ENCODE assay signal across 8 cellular contexts in the genomic region with DNA sequence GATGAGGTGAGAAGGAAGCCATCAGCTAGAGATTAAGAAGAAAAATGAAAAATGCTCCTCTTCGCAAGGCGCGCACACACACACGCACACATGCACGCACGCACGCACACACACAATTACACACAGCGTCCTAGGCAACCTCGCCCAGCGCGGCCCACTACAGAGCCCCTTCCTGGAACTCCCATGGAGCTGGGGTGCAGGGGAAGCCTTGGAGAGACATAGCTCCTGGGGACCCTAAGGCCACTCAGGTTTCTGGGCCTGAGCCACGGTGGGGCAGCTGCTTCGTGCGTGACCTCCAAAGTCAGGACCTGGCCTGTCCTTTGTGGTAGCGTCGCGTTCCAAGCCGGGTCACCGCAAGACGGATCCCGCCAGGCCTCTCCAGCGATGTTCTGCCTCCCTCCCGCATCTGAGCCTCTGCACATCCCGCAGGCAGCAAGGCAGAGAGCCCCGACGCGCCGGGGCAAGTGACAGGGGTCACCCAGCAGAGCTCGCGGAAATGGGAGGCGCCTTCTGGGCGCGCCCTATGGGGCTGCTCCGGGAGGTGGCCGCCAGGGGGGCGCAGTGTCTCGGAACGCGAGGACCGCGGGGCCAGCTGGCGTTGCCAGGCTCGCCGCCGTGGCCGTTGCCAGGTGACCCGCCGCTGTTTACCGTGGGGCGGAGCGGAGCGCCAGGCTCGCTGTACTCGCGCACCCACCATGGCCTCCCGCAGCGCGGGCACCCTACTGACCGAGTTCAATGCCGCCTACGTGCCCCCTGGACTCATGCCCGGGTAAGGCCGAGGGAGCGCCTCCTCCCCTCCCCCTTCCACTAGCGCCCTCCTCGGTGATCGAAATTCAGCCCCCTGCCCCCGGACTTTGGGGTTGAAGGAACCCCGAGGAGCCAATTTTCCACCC.
DNase-seq lines count a peak whose midpoint lies in the region; ATAC-seq and TF ChIP-seq lines count a peak whose summit lies in the region.

No MANE protein-coding gene starts in this region.

- H3K56ac ChIP-seq in H9 (ENCODE audit: insufficient read length, low read depth, low read length), result no peak overlapping the region

- H4K20me1 ChIP-seq in H9 (ENCODE audit: control insufficient read depth, insufficient read depth, insufficient read length) (no peaks in the 10 kb centered on the region), PC-9 (ENCODE audit: insufficient read depth) (no peaks in the 10 kb centered on the region)

- DNase-seq in H9, result peak; percentile 52
- DNase-seq in PC-9, result peak; percentile 51 to 86
- DNase-seq in T47D (ENCODE audit: low read depth in 1 of 2, low spot score in 1 of 2), result peak; percentile 34 to 55
- peak; percentile 66 for DNase-seq in left lobe of liver (ENCODE audit: low spot score)
- peak; percentile 62 for DNase-seq in stimulated activated naive CD8-positive, alpha-beta T cell treated with anti-CD3 and anti-CD28 coated beads, Interleukin-15, Interleukin-2, amounts not matched to agents 100 U/mL and 50 U/mL, for 24 hours
- DNase-seq in HEK293T (ENCODE audit: extremely low spot score), result no peak

- H3K27ac ChIP-seq in 22Rv1 (no peak overlapping the region), H9 (ENCODE audit: insufficient read length, low read depth, low read length) (no peak overlapping the region), PC-9 (no peak overlapping the region)

- no peak overlapping the region for H3K23ac ChIP-seq in H9 (ENCODE audit: insufficient read length, low read depth, low read length)

- no peak overlapping the region for H2BK20ac ChIP-seq in H9 (ENCODE audit: low read depth, low read length, poor library complexity, severe bottlenecking)

- H4K91ac ChIP-seq in H9 (ENCODE audit: insufficient read length, low read depth, low read length), result no peak overlapping the region

- H3K79me2 ChIP-seq in H9 (ENCODE audit: insufficient read depth, low read length), result no peaks in the 10 kb centered on the region
- H3K79me2 ChIP-seq in PC-9 (ENCODE audit: low read depth), result no peaks in the 10 kb centered on the region

- H3K23me2 ChIP-seq in H9 (ENCODE audit: insufficient read length, low read depth, low read length, poor library complexity, severe bottlenecking), result no peaks in the 10 kb centered on the region

- H3K4me2 ChIP-seq in H9 (ENCODE audit: insufficient read depth, insufficient read length, low read length) (no peak overlapping the region), PC-9 (peak overlapping the region; percentile 94)

- H3K27me3 ChIP-seq in H9 (ENCODE audit: insufficient read depth, low read length) (no peaks in the 10 kb centered on the region), PC-9 (ENCODE audit: insufficient read depth, low read depth) (peaks cover 50% of the 10 kb centered on the region)

- POLR2A ChIA-PET in PC-9 (lab: Charles Lee; ENCODE audit: unreplicated experiment), result interaction anchor here (0.6 kb wide), 2 partner anchors 379 to 488 kb away, joined by 3 to 7 read pairs; no protein-coding TSS in a partner anchor
- POLR2A ChIA-PET in HEK293T (lab: Yijun Ruan, JAX), result no interaction called here

- BruUV-seq in PC-9 (replicated peaks; lab: Mats Ljungman, UMichigan), result no TSS peak

- no peak overlapping the region for H4K5ac ChIP-seq in H9 (ENCODE audit: insufficient read length, low read depth, low read length)

- intact Hi-C loops in PC-9 (cut with micrococcal nuclease; ENCODE audit: unreplicated experiment), result no loop called here

- H3K9me3 Mint-ChIP-seq in H9, result no peaks in the 10 kb centered on the region; a peak in 1 of 5 replicates

- no peak overlapping the region for H3T11ph ChIP-seq in H9 (ENCODE audit: low read length)

- H3K9me3 ChIP-seq in H9 (ENCODE audit: control insufficient read depth, low read depth, low read length), result no peaks in the 10 kb centered on the region
- H3K9me3 ChIP-seq in PC-9 (ENCODE audit: insufficient read depth, low read depth), result no peaks in the 10 kb centered on the region

- no peak overlapping the region for H2AK5ac ChIP-seq in H9 (ENCODE audit: insufficient read length, low read length)

- no peak overlapping the region for H4K8ac ChIP-seq in H9 (replicated peaks; ENCODE audit: insufficient read length, low read depth, low read length)

- ATAC-seq in left lobe of liver (peak; percentile 86), HG02759 (IDR thresholded peaks at IDR 0.05; ENCODE audit: unreplicated experiment) (no peak)
- ATAC-seq in stimulated activated naive CD8-positive, alpha-beta T cell treated with anti-CD3 and anti-CD28 coated beads, Interleukin-15, Interleukin-2, amounts not matched to agents 100 U/mL and 50 U/mL, for 24 hours, result peak; percentile 70

- peaks cover 46% of the 10 kb centered on the region for H3K27me3 Mint-ChIP-seq in H9 (ENCODE audit: low read depth)

- no peak overlapping the region for H3K4ac ChIP-seq in H9 (ENCODE audit: low read depth, low read length)

- H3K4me1 ChIP-seq in H9 (ENCODE audit: insufficient read depth, low read length), result no peaks in the 10 kb centered on the region
- H3K4me1 ChIP-seq in PC-9 (replicated peaks; ENCODE audit: insufficient read depth), result peaks cover 10% of the 10 kb centered on the region

- H3F3A ChIP-seq in PC-9 (ENCODE audit: insufficient read depth, low read depth), result peaks cover 7% of the 10 kb centered on the region; the same call in 1 of the 2 replicates

- peaks cover 18 to 39% of the 10 kb centered on the region in 2 experiments for H3K4me1 Mint-ChIP-seq in H9

- TF ChIP-seq CTCF in 22Rv1 (IDR thresholded peaks at IDR 0.05), result peak; percentile 41
- TF ChIP-seq CTCF in H9 (conservative IDR thresholded peaks at IDR 0.05), result no peak
- peak; percentile 55; the same call in 1 of the 2 replicates for TF ChIP-seq CTCF in PC-9 (conservative IDR thresholded peaks at IDR 0.05)

- no peak overlapping the region for H2AFZ ChIP-seq in H9 (ENCODE audit: low read length)
- H2AFZ ChIP-seq in PC-9, result peak overlapping the region; percentile 71

- H3K36me3 Mint-ChIP-seq in H9 (ENCODE audit: insufficient read depth in 1 of 3, low read depth in 3 of 3), result no peaks in the 10 kb centered on the region

- no peak overlapping the region for H3K4me3 Mint-ChIP-seq in H9

- in situ Hi-C loops in T47D (cut with HindIII; ENCODE audit: low pct_unique_long_range_greater_than_20kb, low sequenced_read_pairs), result no loop called here

- H3K36me3 ChIP-seq in PC-9 (ENCODE audit: low read depth), result no peaks in the 10 kb centered on the region

- no peak overlapping the region for H3K9ac ChIP-seq in H9 (ENCODE audit: extremely low read depth, insufficient read length, low read length)

- H3K79me1 ChIP-seq in H9 (ENCODE audit: insufficient read depth, low read depth, low read length, poor library complexity, severe bottlenecking), result no peaks in the 10 kb centered on the region

- WGBS in H9 (ENCODE audit: extremely low coverage, insufficient read length, low lambda C conversion rate), result no CpG with 5 or more reads among the region's 69 CpGs

- CTCF ChIA-PET in PC-9 (lab: Charles Lee) (no interaction called here), HEK293T (lab: Yijun Ruan, JAX) (no interaction called here)

- no peak overlapping the region for H2BK120ac ChIP-seq in H9 (ENCODE audit: low read depth, low read length, poor library complexity, severe bottlenecking)

- H2BK15ac ChIP-seq in H9 (ENCODE audit: low read depth, low read length), result no peak overlapping the region

- H3K4me3 ChIP-seq in PC-9, result peak overlapping the region; percentile 60

- no peaks in the 10 kb centered on the region for H3K9me2 ChIP-seq in PC-9 (ENCODE audit: insufficient read depth)

- H3K18ac ChIP-seq in H9 (ENCODE audit: insufficient read length, low read depth, low read length), result no peak overlapping the region

- H2BK12ac ChIP-seq in H9 (ENCODE audit: insufficient read length, low read depth, low read length), result no peak overlapping the region

- H3K27ac Mint-ChIP-seq in H9, result no peak overlapping the region; a peak in 1 of 7 replicates

- H2BK5ac ChIP-seq in H9 (ENCODE audit: insufficient read length, low read length), result no peak overlapping the region

- H3K14ac ChIP-seq in H9 (ENCODE audit: insufficient read depth, low read length), result no peak overlapping the region

TF ChIP-seq in HEK293T, 16 proteins besides CTCF, POLR2A, EP300 and RAD21:
- no peak for TF ChIP-seq LEF1 (IDR thresholded peaks at IDR 0.05; ENCODE audit: borderline replicate concordance)
